Comparison of ENCODE assay signal across 1 cellular context in genomic region chr15:32717290-32718081, GRCh38.
TF ChIP-seq lines count a peak whose summit lies in the region.

TSS of gene GREM1 (plus strand) at chr15:32718004. CDS start at chr15:32730691, 12,687 bp downstream.

TF ChIP-seq in GM12878, 131 proteins besides CTCF, POLR2A, EP300 and RAD21 (continued from another document):
- TF ChIP-seq ZNF592 (IDR thresholded peaks at IDR 0.05) (no peak), SRF (IDR thresholded peaks at IDR 0.05; ENCODE audit: low read depth in 2 of 2, low read length in 2 of 2) (no peak), LARP7 (IDR thresholded peaks at IDR 0.05) (no peak), BCLAF1 (IDR thresholded peaks at IDR 0.05) (no peak), POU2F2 (IDR thresholded peaks at IDR 0.05; ENCODE audit: borderline replicate concordance, low read depth, low read length) (no peak), JUND (IDR thresholded peaks at IDR 0.05; ENCODE audit: low read depth, low read length) (no peak), ZZZ3 (IDR thresholded peaks at IDR 0.05; ENCODE audit: control insufficient read depth, insufficient read length, low read depth) (no peak), ZNF274 (IDR thresholded peaks at IDR 0.05; ENCODE audit: insufficient read depth, insufficient read length) (no peak), TCF12 (IDR thresholded peaks at IDR 0.05; ENCODE audit: low read depth, low read length) (no peak), USF1 (IDR thresholded peaks at IDR 0.05; ENCODE audit: borderline replicate concordance, extremely low read length, insufficient read depth, low read depth, low read length) (no peak), MTA2 (IDR thresholded peaks at IDR 0.05; ENCODE audit: low read depth) (no peak), REST (IDR thresholded peaks at IDR 0.05; ENCODE audit: low read depth, low read length) (no peak), SMAD5 (IDR thresholded peaks at IDR 0.05; ENCODE audit: low read depth) (no peak)
TF ChIP-seq in GM12878: peak in this region for 0.
